19 cellular contexts compared by ENCODE assay signal in genomic region chr1:30385246-30385940, GRCh38.
"Had no signal": no experiment of that assay in that cellular context is flagged by ENCODE, and none has a peak within 500 bp of the region (broad histone marks: within the 10 kb centered on the region; RNA-seq: fewer than 3 reads in every experiment).

No MANE protein-coding gene starts in this region.

- H3K4me1 Mint-ChIP-seq: activated naive CD8-positive, alpha-beta T cell treated with anti-CD3 and anti-CD28 coated beads, Interleukin-2, amount 50 U/mL, for 24 hours; central memory CD8-positive, alpha-beta T cell had no signal

- H3K4me3 Mint-ChIP-seq: activated naive CD8-positive, alpha-beta T cell treated with anti-CD3 and anti-CD28 coated beads, Interleukin-2, amount 50 U/mL, for 24 hours; central memory CD8-positive, alpha-beta T cell; natural killer cell treated with Interleukin-12 subunit alpha and Interleukin-12 subunit beta and Interleukin-15 and Interleukin-18, amount 100 ng/mL, for 72 hours; stimulated activated naive CD8-positive, alpha-beta T cell treated with anti-CD3 and anti-CD28 coated beads, Interleukin-15, Interleukin-2, amounts not matched to agents 100 ng/mL and 50 ng/mL, for 24 hours; T-helper 17 cell had no signal

- H3K4me3 ChIP-seq: esophagus squamous epithelium, lower lobe of right lung, transverse colon had no signal

- H3K27me3 ChIP-seq: brain microvascular endothelial cell had no signal

- ATAC-seq: activated naive CD8-positive, alpha-beta T cell treated with anti-CD3 and anti-CD28 coated beads, Interleukin-2, amount 50 U/mL, for 24 hours; lower lobe of right lung; natural killer cell treated with Interleukin-12 subunit alpha and Interleukin-12 subunit beta and Interleukin-15 and Interleukin-18, amount 100 ng/mL, for 72 hours; T-helper 17 cell had no signal

- H3K27ac Mint-ChIP-seq: activated naive CD8-positive, alpha-beta T cell treated with anti-CD3 and anti-CD28 coated beads, Interleukin-2, amount 50 U/mL, for 24 hours; natural killer cell treated with Interleukin-12 subunit alpha and Interleukin-12 subunit beta and Interleukin-15 and Interleukin-18, amount 100 ng/mL, for 72 hours; progenitor cell of endocrine pancreas; stimulated activated naive CD8-positive, alpha-beta T cell treated with anti-CD3 and anti-CD28 coated beads, Interleukin-15, Interleukin-2, amounts not matched to agents 100 ng/mL and 50 ng/mL, for 24 hours; T-helper 17 cell had no signal

- DNase-seq: activated CD4-positive, alpha-beta T cell treated with anti-CD3 and anti-CD28 coated beads, Interleukin-2, amount 50 U/mL, for 1 hour; activated CD4-positive, CD25-positive, alpha-beta regulatory T cell treated with anti-CD3 and anti-CD28 coated beads, Interleukin-2, amount 50 U/mL, for 72 hours; activated CD8-positive, alpha-beta memory T cell treated with anti-CD3 and anti-CD28 coated beads, Interleukin-2, amount 50 U/mL, for 4 hours; activated naive CD8-positive, alpha-beta T cell treated with anti-CD3 and anti-CD28 coated beads, Interleukin-2, amount 50 U/mL, for 24 hours; activated T-cell treated with anti-CD3 and anti-CD28 coated beads, Interleukin-2, amount 50 U/mL, for 48 hours; anterior cingulate cortex; brain microvascular endothelial cell; dermis blood vessel endothelial cell; effector memory CD4-positive, alpha-beta T cell; esophagus squamous epithelium; lower lobe of right lung; occipital lobe; T-helper 17 cell; transverse colon had no signal

- H3K9me3 ChIP-seq: esophagus squamous epithelium, lower lobe of right lung, transverse colon had no signal

- H3K36me3 ChIP-seq: brain microvascular endothelial cell, esophagus squamous epithelium, lower lobe of right lung, transverse colon had no signal

- H3K4me1 ChIP-seq: transverse colon had no signal

- H3K9me3 Mint-ChIP-seq: activated naive CD8-positive, alpha-beta T cell treated with anti-CD3 and anti-CD28 coated beads, Interleukin-2, amount 50 U/mL, for 24 hours; central memory CD8-positive, alpha-beta T cell; natural killer cell treated with Interleukin-12 subunit alpha and Interleukin-12 subunit beta and Interleukin-15 and Interleukin-18, amount 100 ng/mL, for 72 hours; stimulated activated naive CD8-positive, alpha-beta T cell treated with anti-CD3 and anti-CD28 coated beads, Interleukin-15, Interleukin-2, amounts not matched to agents 100 ng/mL and 50 ng/mL, for 24 hours had no signal

- H3K36me3 Mint-ChIP-seq: natural killer cell treated with Interleukin-12 subunit alpha and Interleukin-12 subunit beta and Interleukin-15 and Interleukin-18, amount 100 ng/mL, for 72 hours had no signal

- H3K27ac ChIP-seq: brain microvascular endothelial cell, esophagus squamous epithelium, lower lobe of right lung, transverse colon, VCaP had no signal
